ENCODE assay signal across 1 cellular context in genomic region chrX:123961268-123962005, GRCh38.
TF ChIP-seq lines count a peak whose summit lies in the region.

Gene STAG2 (plus strand): TSS chrX:123961706. CDS start chrX:124022628, 60,922 bp downstream.

TF ChIP-seq in HepG2, 621 proteins besides CTCF, POLR2A, EP300 and RAD21 (continued from another document and continues in another):
- TF ChIP-seq KIAA2018 (CRISPR knock-in tag; IDR thresholded peaks at IDR 0.05; ENCODE audit: borderline replicate concordance) (no peak), SATB2 (CRISPR knock-in tag; IDR thresholded peaks at IDR 0.05) (no peak), KAT7 (CRISPR knock-in tag; IDR thresholded peaks at IDR 0.05; ENCODE audit: borderline replicate concordance) (no peak), MIER2 (CRISPR knock-in tag; IDR thresholded peaks at IDR 0.05) (no peak), FOXP1 (IDR thresholded peaks at IDR 0.05) (no peak), FOXP1 (CRISPR knock-in tag; IDR thresholded peaks at IDR 0.05) (no peak), PAXIP1 (CRISPR knock-in tag; conservative IDR thresholded peaks at IDR 0.05) (peak; percentile 47), NFIB (CRISPR knock-in tag; IDR thresholded peaks at IDR 0.05; ENCODE audit: borderline replicate concordance) (no peak), HMGXB4 (CRISPR knock-in tag; IDR thresholded peaks at IDR 0.05; ENCODE audit: borderline replicate concordance in 1 of 2, low read depth in 1 of 2) (no peak), SNAPC2 (CRISPR knock-in tag; IDR thresholded peaks at IDR 0.05) (no peak), AGO2 (optimal IDR thresholded peaks at IDR 0.05; ENCODE audit: low read depth, low read length) (peak; percentile 26), EEA1 (CRISPR knock-in tag; IDR thresholded peaks at IDR 0.05; ENCODE audit: borderline replicate concordance) (no peak), ZNF546 (CRISPR knock-in tag; conservative IDR thresholded peaks at IDR 0.05) (no peak), CBFB (CRISPR knock-in tag; IDR thresholded peaks at IDR 0.05) (no peak; the same call in 1 of the 2 replicates), IRF1 (CRISPR knock-in tag; IDR thresholded peaks at IDR 0.05; ENCODE audit: low read depth) (no peak), AFF4 (CRISPR knock-in tag; IDR thresholded peaks at IDR 0.05) (no peak), GZF1 (CRISPR knock-in tag; IDR thresholded peaks at IDR 0.05) (no peak), SRSF9 (IDR thresholded peaks at IDR 0.05; ENCODE audit: borderline replicate concordance, insufficient read depth, low read depth, low read length, poor library complexity, severe bottlenecking) (no peak), PBX2 (CRISPR knock-in tag; IDR thresholded peaks at IDR 0.05) (no peak), MIER3 (CRISPR knock-in tag; IDR thresholded peaks at IDR 0.05; ENCODE audit: borderline replicate concordance) (no peak), SMARCE1 (IDR thresholded peaks at IDR 0.05; ENCODE audit: borderline replicate concordance) (no peak), CEBPB (IDR thresholded peaks at IDR 0.05; ENCODE audit: borderline replicate concordance, low read depth, low read length) (no peak), ZNF362 (CRISPR knock-in tag; IDR thresholded peaks at IDR 0.05; ENCODE audit: borderline replicate concordance) (no peak), ZKSCAN8 (CRISPR knock-in tag; IDR thresholded peaks at IDR 0.05; ENCODE audit: borderline replicate concordance) (0 out of 2 replicates have a peak, but pooled peaks have one; percentile 18), BRD4 (CRISPR knock-in tag; IDR thresholded peaks at IDR 0.05) (0 out of 2 replicates have a peak, but pooled peaks have one; percentile 37), ZNF576 (CRISPR knock-in tag; IDR thresholded peaks at IDR 0.05) (no peak), TFDP1 (CRISPR knock-in tag; IDR thresholded peaks at IDR 0.05; ENCODE audit: borderline replicate concordance) (peak; percentile 50; the same call in 1 of the 2 replicates), POLR2G (IDR thresholded peaks at IDR 0.05; ENCODE audit: low read depth, low read length) (no peak), SKIL (CRISPR knock-in tag; IDR thresholded peaks at IDR 0.05; ENCODE audit: borderline replicate concordance) (no peak), ZNF296 (CRISPR knock-in tag; conservative IDR thresholded peaks at IDR 0.05) (no peak)
